9 cellular contexts compared by ENCODE assay signal in the genomic region with DNA sequence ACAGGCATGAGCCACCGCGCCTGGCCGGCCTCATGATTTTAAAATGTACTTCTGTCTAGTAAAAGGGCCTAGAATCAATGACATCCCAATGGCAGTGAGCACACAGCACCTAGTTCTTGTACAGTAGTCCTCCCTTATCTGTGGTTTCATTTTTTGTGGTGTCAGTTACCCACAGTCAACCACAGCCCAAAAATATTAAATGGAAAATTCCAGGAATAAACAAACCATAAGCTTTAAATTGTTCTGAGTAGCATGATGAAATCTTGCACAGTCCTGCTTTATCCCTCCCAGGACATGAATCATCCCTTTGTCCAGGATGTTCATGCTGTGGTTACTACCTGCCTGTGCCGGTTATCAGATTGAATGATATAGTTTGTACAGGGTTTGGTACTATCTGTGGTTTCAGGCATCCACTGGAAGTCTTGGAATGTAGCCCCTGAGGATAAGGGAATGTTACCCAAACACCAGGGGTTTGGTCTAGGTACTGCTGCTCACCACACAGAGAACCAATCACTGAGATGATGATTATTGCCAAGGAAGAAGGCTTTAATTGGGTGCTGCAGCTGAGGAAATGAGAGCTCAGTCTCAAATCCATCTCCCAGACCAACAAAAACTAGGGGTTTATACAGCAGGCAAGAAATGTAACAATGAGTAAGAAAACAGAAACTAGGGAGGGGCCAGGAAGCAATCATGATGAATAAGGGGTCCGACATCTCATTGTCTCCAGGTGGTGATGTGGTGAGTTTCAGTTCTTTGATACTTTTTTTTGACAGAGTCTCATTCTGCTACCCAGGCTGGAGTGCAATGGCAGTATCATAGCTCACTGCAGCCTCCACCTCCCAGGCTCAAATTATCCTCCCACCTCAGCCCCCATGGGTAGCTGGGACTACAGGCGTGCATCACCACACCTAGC. TPM values are rescaled to one million over a fixed set of nuclear protein-coding genes. Genes with fewer than 3 reads are reported as not detected.
DNase-seq lines count a peak whose midpoint lies in the region; ATAC-seq and TF ChIP-seq lines count a peak whose summit lies in the region.
"Had no signal": no experiment of that assay in that cellular context is flagged by ENCODE, and none has a peak within 500 bp of the region (broad histone marks: within the 10 kb centered on the region; RNA-seq: fewer than 3 reads in every experiment).

No MANE protein-coding gene starts in this region.

- peaks cover 0 to 5% (median 0%) of the 10 kb centered on the region in 11 donors for H3K9me3 Mint-ChIP-seq in naive thymus-derived CD4-positive, alpha-beta T cell

- H3K4me3 Mint-ChIP-seq in naive thymus-derived CD4-positive, alpha-beta T cell: no peak overlapping the region
- H3K4me3 Mint-ChIP-seq: mesothelial cell of epicardium had no signal

- TF ChIP-seq CTCF in esophagus muscularis mucosa (IDR thresholded peaks at IDR 0.05): no peak
- TF ChIP-seq CTCF in uterus (IDR thresholded peaks at IDR 0.05): no peak

- WGBS in esophagus muscularis mucosa: 75% methylated on average over 6 of the region's 6 CpGs

- ATAC-seq in naive thymus-derived CD4-positive, alpha-beta T cell: no peak

- H3K27me3 Mint-ChIP-seq in naive thymus-derived CD4-positive, alpha-beta T cell: no peaks in the 10 kb centered on the region

- H3K4me3 ChIP-seq in esophagus muscularis mucosa: no peak overlapping the region
- H3K4me3 ChIP-seq in uterus: no peak overlapping the region
- H3K4me3 ChIP-seq in naive thymus-derived CD4-positive, alpha-beta T cell (ENCODE audit: low read length): no peak overlapping the region

- DNase-seq in stimulated activated CD4-positive, alpha-beta T cell treated with anti-CD3 and anti-CD28 coated beads, Interleukin-15, amount 100 ng/mL, for 24 hours: peak; percentile 18
- DNase-seq in stimulated activated CD4-positive, alpha-beta T cell treated with anti-CD3 and anti-CD28 coated beads, Interleukin-12 subunit alpha, Interleukin-12 subunit beta, amount 100 ng/mL, for 4 hours: no peak
- peak; percentile 95 for DNase-seq in SW480 (ENCODE audit: low spot score)
- DNase-seq in esophagus muscularis mucosa (ENCODE audit: extremely low spot score): no peak
- no peak for DNase-seq in uterus
- no peak for DNase-seq in middle frontal gyrus (ENCODE audit: extremely low spot score, low spot score)
- no peak for DNase-seq in naive thymus-derived CD4-positive, alpha-beta T cell
- DNase-seq in foreskin melanocyte: no peak

- H3K9me3 ChIP-seq in esophagus muscularis mucosa (no peaks in the 10 kb centered on the region), uterus (no peaks in the 10 kb centered on the region)
- H3K9me3 ChIP-seq in naive thymus-derived CD4-positive, alpha-beta T cell (ENCODE audit: control insufficient read depth in 2 of 3, low read length in 3 of 3): no peaks in the 10 kb centered on the region

- intact Hi-C loops in esophagus muscularis mucosa (cut with DNase I): no loop called here
- intact Hi-C loops in uterus (cut with DNase I; ENCODE audit: low total_unique reads): no loop called here
- intact Hi-C loops in naive thymus-derived CD4-positive, alpha-beta T cell (cut with micrococcal nuclease): no loop called here

- H3K27ac ChIP-seq in esophagus muscularis mucosa (replicated peaks in 1 of 4) (peak overlapping the region; percentile 31 to 47 (median 44)), uterus (peak overlapping the region; percentile 10 to 24)
- H3K27ac ChIP-seq in naive thymus-derived CD4-positive, alpha-beta T cell (ENCODE audit: low read depth, low read length): no peak overlapping the region

- CTCF ChIA-PET in naive thymus-derived CD4-positive, alpha-beta T cell (lab: Charles Lee): no interaction called here

- peaks cover 0 to 3% (median 0%) of the 10 kb centered on the region in 5 donors for H3K36me3 Mint-ChIP-seq in naive thymus-derived CD4-positive, alpha-beta T cell
- H3K36me3 Mint-ChIP-seq: mesothelial cell of epicardium had no signal

- no peak for TF ChIP-seq POLR2A in esophagus muscularis mucosa (IDR thresholded peaks at IDR 0.05; ENCODE audit: low read depth)
- TF ChIP-seq POLR2A in uterus (IDR thresholded peaks at IDR 0.05): no peak

- H3K4me1 ChIP-seq in esophagus muscularis mucosa (peaks cover 4 to 25% (median 16%) of the 10 kb centered on the region in 4 donors), uterus (no peaks in the 10 kb centered on the region)
- H3K4me1 ChIP-seq in naive thymus-derived CD4-positive, alpha-beta T cell (ENCODE audit: control insufficient read depth in 2 of 2, insufficient read depth in 2 of 2, low read length in 2 of 2): no peaks in the 10 kb centered on the region

- no peak for TF ChIP-seq EP300 in esophagus muscularis mucosa (IDR thresholded peaks at IDR 0.05)

- H3K27ac Mint-ChIP-seq in naive thymus-derived CD4-positive, alpha-beta T cell: peak overlapping the region in 1 of 9 donors; percentile 53
- H3K27ac Mint-ChIP-seq: mesothelial cell of epicardium had no signal

- no peaks in the 10 kb centered on the region for H3K27me3 ChIP-seq in esophagus muscularis mucosa
- H3K27me3 ChIP-seq in uterus: no peaks in the 10 kb centered on the region
- H3K27me3 ChIP-seq in naive thymus-derived CD4-positive, alpha-beta T cell (ENCODE audit: control insufficient read depth in 2 of 2, insufficient read depth in 2 of 2, low read length in 2 of 2): no peaks in the 10 kb centered on the region

- peaks cover 0 to 11% (median 0%) of the 10 kb centered on the region in 7 donors for H3K4me1 Mint-ChIP-seq in naive thymus-derived CD4-positive, alpha-beta T cell

- H3K36me3 ChIP-seq in esophagus muscularis mucosa (no peaks in the 10 kb centered on the region), uterus (no peaks in the 10 kb centered on the region)
- no peaks in the 10 kb centered on the region for H3K36me3 ChIP-seq in naive thymus-derived CD4-positive, alpha-beta T cell (ENCODE audit: control insufficient read depth in 2 of 3, insufficient read depth in 3 of 3, low read length in 3 of 3)

- POLR2A ChIA-PET in naive thymus-derived CD4-positive, alpha-beta T cell (lab: Charles Lee): no interaction called here

RNA-seq across cellular contexts. Expression of a gene that starts 16.1 kb away (rescaled TPM):
- total RNA-seq in esophagus muscularis mucosa (1,000 to 10,000 TPM; 2,189 to 3,092 (median 2,823) TPM), uterus (100 to 1,000 TPM; 279 to 745 (median 469) TPM)
- total RNA-seq in naive thymus-derived CD4-positive, alpha-beta T cell: 10 to 100 TPM; 14.9 to 26.4 (median 22.4) TPM
- 10 to 100 TPM; 35.4 to 40.0 TPM for polyA plus RNA-seq in naive thymus-derived CD4-positive, alpha-beta T cell

Comparison
In these comparisons a context has a peak if more than half of its experiments do, and no peak if none do; other contexts are left out.
1. DNase-seq: peak in stimulated activated CD4-positive, alpha-beta T cell treated with anti-CD3 and anti-CD28 coated beads, Interleukin-15, amount 100 ng/mL, for 24 hours (single experiment) and SW480 (single experiment); none in stimulated activated CD4-positive, alpha-beta T cell treated with anti-CD3 and anti-CD28 coated beads, Interleukin-12 subunit alpha, Interleukin-12 subunit beta, amount 100 ng/mL, for 4 hours (single experiment), esophagus muscularis mucosa (single experiment), uterus (0 of 2), middle frontal gyrus (single experiment), naive thymus-derived CD4-positive, alpha-beta T cell (0 of 9) and foreskin melanocyte (single experiment).
2. RNA of a gene that starts 16.1 kb away (total RNA-seq): 2,189 to 3,092 TPM in esophagus muscularis mucosa and 279 to 745 TPM in uterus; 14.9 to 26.4 TPM in naive thymus-derived CD4-positive, alpha-beta T cell; every median in the first group is over 10 times any median in the second.